In genomic region chr1:11740258-11741192, GRCh38 we compare ENCODE assay signal across 1 cellular context.
TF ChIP-seq lines count a peak whose summit lies in the region.

No MANE protein-coding gene starts in this region.

TF ChIP-seq in HepG2, 621 proteins besides CTCF, POLR2A, EP300 and RAD21:
- TF ChIP-seq NONO (IDR thresholded peaks at IDR 0.05) (no peak), NONO (CRISPR knock-in tag; conservative IDR thresholded peaks at IDR 0.05) (no peak), ZNF326 (CRISPR knock-in tag; IDR thresholded peaks at IDR 0.05; ENCODE audit: borderline replicate concordance) (no peak), HNF4G (IDR thresholded peaks at IDR 0.05; ENCODE audit: borderline replicate concordance, low read depth, low read length) (no peak), HNF4G (CRISPR knock-in tag; IDR thresholded peaks at IDR 0.05; ENCODE audit: borderline replicate concordance, low read depth) (no peak), CSRNP2 (CRISPR knock-in tag; conservative IDR thresholded peaks at IDR 0.05; ENCODE audit: low read depth) (no peak), NFE2 (CRISPR knock-in tag; IDR thresholded peaks at IDR 0.05) (no peak), ZNF512 (CRISPR knock-in tag; IDR thresholded peaks at IDR 0.05) (no peak)
